In the genomic region with DNA sequence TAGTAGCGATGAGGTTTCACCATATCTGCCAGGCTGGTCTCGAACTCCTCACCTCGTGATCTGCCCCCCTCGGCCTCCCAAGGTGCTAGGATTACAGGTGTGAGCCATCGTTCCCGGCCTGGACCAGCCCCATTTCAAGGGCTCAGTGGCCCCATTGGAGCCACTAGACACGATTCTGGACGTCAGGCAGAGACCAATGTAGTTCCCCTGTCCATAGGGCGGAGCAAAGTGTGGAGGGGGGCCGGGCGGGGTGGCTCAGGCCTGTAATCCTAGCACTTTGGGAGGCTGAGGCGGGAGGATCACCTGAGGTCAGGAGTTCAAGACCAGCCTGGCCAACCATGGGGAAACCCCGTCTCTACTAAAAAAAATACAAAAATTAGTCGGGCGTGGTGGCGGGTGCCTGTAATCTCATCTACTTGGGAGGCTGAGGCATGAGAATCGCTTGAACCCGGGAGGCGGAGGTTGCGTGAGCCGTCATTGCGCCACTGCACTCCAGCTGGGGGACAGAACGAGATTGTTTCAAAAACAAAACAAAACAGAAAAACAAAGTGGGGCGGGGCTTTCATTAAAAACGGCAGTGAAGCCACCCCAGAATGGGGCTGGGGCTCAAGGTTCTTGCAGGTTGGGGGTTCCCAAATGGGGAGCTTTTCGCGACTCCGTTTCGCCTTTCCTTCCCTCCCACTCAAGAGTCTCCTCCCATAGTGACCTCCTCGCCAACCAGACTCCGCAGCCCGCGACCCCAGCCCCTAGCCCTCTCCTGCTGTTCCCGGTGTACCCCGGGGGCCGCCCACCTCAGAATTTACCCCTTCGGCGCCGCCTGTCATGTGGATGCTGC, we compare ENCODE assay signal across 8 cellular contexts. TPM values are rescaled to one million over a fixed set of nuclear protein-coding genes. Genes with fewer than 3 reads are reported as not detected.
DNase-seq lines count a peak whose midpoint lies in the region; ATAC-seq, FAIRE-seq and TF ChIP-seq lines count a peak whose summit lies in the region.

No MANE protein-coding gene starts in this region.

- intact Hi-C loops in breast epithelium (cut with DNase I; ENCODE audit: low total_unique reads) (no loop called here), mucosa of descending colon (cut with DNase I, micrococcal nuclease) (no loop called here)

- H3K4me1 ChIP-seq in A549 = peaks cover 16% of the 10 kb centered on the region
- H3K4me1 ChIP-seq in breast epithelium = peaks cover 0 to 9% of the 10 kb centered on the region in 2 donors
- H3K4me1 ChIP-seq in mucosa of descending colon (ENCODE audit: low read depth) = peaks cover 7% of the 10 kb centered on the region

- DNase-seq in A549 (ENCODE audit: low read depth in 1 of 2, low spot score in 1 of 2) (no peak), breast epithelium (ENCODE audit: low spot score in 2 of 2) (peak in 1 of 2 donors; percentile 34), mucosa of descending colon (peak in 2 of 3 donors; percentile 58 to 68), activated gamma-delta T cell (lab: John Stamatoyannopoulos, UW) (no peak), ecto neural progenitor cell (ENCODE audit: low spot score) (no peak)
- no peak for DNase-seq in Jurkat, Clone E6-1 (ENCODE audit: low read depth, low spot score)
- DNase-seq in stimulated activated CD4-positive, alpha-beta T cell treated with anti-CD3 and anti-CD28 coated beads, Interleukin-4, amount 100 ng/mL, for 4 hours = no peak
- no peak for DNase-seq in activated CD4-positive, alpha-beta T cell treated with anti-CD3 and anti-CD28 coated beads, Interleukin-2, amount 50 U/mL, for 48 hours

- H3K27ac ChIP-seq in A549 (peak overlapping the region; percentile 67 to 85), breast epithelium (peak overlapping the region; percentile 90 to 92)

- TF ChIP-seq RAD21 in A549 (conservative IDR thresholded peaks at IDR 0.05 in 1 of 2, IDR thresholded peaks at IDR 0.05 in 1 of 2) = no peak

- H3K4me3 ChIP-seq in A549 = peak overlapping the region; percentile 59
- peak overlapping the region; percentile 63 for H3K4me3 ChIP-seq in Jurkat, Clone E6-1 (ENCODE audit: low read length)
- H3K4me3 ChIP-seq in breast epithelium = peak overlapping the region; percentile 77 to 90 (median 80)
- peak overlapping the region; percentile 49 for H3K4me3 ChIP-seq in mucosa of descending colon

- 23% methylated on average over 35 of the region's 39 CpGs for WGBS in A549 (ENCODE audit: missing lambda C conversion rate)

- H3K36me3 ChIP-seq in breast epithelium (no peaks in the 10 kb centered on the region), mucosa of descending colon (ENCODE audit: low read depth) (peaks cover 6% of the 10 kb centered on the region)

- TF ChIP-seq POLR2A in A549 (IDR thresholded peaks at IDR 0.05; ENCODE audit: low read length) (no peak), breast epithelium (IDR thresholded peaks at IDR 0.05) (no peak)

- no peak; a peak in 1 of 6 replicates for ATAC-seq in A549
- ATAC-seq in mucosa of descending colon = no peak

- no peaks in the 10 kb centered on the region for H3K27me3 ChIP-seq in breast epithelium

- no peak for TF ChIP-seq EP300 in A549 (IDR thresholded peaks at IDR 0.05)

- no peaks in the 10 kb centered on the region for H3K9me3 ChIP-seq in A549
- H3K9me3 ChIP-seq in breast epithelium = no peaks in the 10 kb centered on the region
- no peaks in the 10 kb centered on the region for H3K9me3 ChIP-seq in mucosa of descending colon

- POLR2A ChIA-PET in A549 (lab: Yijun Ruan, JAX) = interaction anchor here (1.1 kb wide), 1 partner anchor 10 kb away, joined by 4 read pairs; the partner anchor contains the start of gene DNAJB1

- CTCF ChIA-PET in A549 (lab: Yijun Ruan, JAX) = no interaction called here

- no peak for FAIRE-seq in A549 (lab: Jason Lieb, UNC)

- no peak for TF ChIP-seq CTCF in A549 (IDR thresholded peaks at IDR 0.05)
- TF ChIP-seq CTCF in breast epithelium (IDR thresholded peaks at IDR 0.05) = no peak
- TF ChIP-seq CTCF in mucosa of descending colon (IDR thresholded peaks at IDR 0.05) = no peak

- H3K4me2 ChIP-seq in A549 = peak overlapping the region; percentile 84

TF ChIP-seq in A549, 52 proteins besides CTCF, POLR2A, EP300 and RAD21:
- TF ChIP-seq HDAC2 (IDR thresholded peaks at IDR 0.05) = no peak
- TF ChIP-seq NFE2L2 (conservative IDR thresholded peaks at IDR 0.05; ENCODE audit: low read length) = no peak
- TF ChIP-seq HMGXB4 (CRISPR knock-in tag; IDR thresholded peaks at IDR 0.05; ENCODE audit: borderline replicate concordance) = no peak
- peak in 1 of 2 experiments; percentile 32; a peak in 1 of 4 replicates for TF ChIP-seq CEBPB (IDR thresholded peaks at IDR 0.05)

RNA-seq across cellular contexts. Expression of gene TECR, which starts 0.8 kb away (rescaled TPM):
- polyA plus RNA-seq in A549 (2011; rRNA removed) (74.4 and 87.7 TPM in 2 replicates), A549 (2017; fragmentation: RNase III; extraction: RNeasy Plus Mini Kit Qiagen cat#74134 plus additional on column Dnase treatment) (118 to 149 TPM (median 139 TPM) in 3 replicates)
- polyA plus RNA-seq in A549 (2012; cell fraction: cytosol; rRNA removed) = 109 and 151 TPM in 2 replicates
- polyA plus RNA-seq in A549 (2012; cell fraction: nucleus; rRNA removed) = 315 and 372 TPM in 2 replicates
- polyA minus RNA-seq in A549 (2011; rRNA and poly(A)+ RNA removed) = 239 and 266 TPM in 2 replicates
- polyA plus RNA-seq in Jurkat, Clone E6-1 (2012; ENCODE audit: insufficient read depth, insufficient read length) = 211 TPM
- total RNA-seq in breast epithelium (10 to 100 TPM; 36.1 to 66.9 (median 43.4) TPM), mucosa of descending colon (100 to 1,000 TPM in 2 of 3 donors, 10 to 100 TPM in 1; 94.4 to 155 (median 141) TPM)

RNA-seq across cellular contexts. Expression of gene DNAJB1, which starts 10.4 kb away (rescaled TPM):
- polyA plus RNA-seq in A549 (2011; rRNA removed) (124 and 126 TPM in 2 replicates), A549 (2017; fragmentation: RNase III; extraction: RNeasy Plus Mini Kit Qiagen cat#74134 plus additional on column Dnase treatment) (110 to 128 TPM (median 116 TPM) in 3 replicates)
- 119 and 126 TPM in 2 replicates for polyA plus RNA-seq in A549 (2012; cell fraction: cytosol; rRNA removed)
- 90.3 and 104 TPM in 2 replicates for polyA plus RNA-seq in A549 (2012; cell fraction: nucleus; rRNA removed)
- 85.5 and 90.5 TPM in 2 replicates for polyA minus RNA-seq in A549 (2011; rRNA and poly(A)+ RNA removed)
- 80.2 TPM for polyA plus RNA-seq in Jurkat, Clone E6-1 (2012; ENCODE audit: insufficient read depth, insufficient read length)
- total RNA-seq in breast epithelium (100 to 1,000 TPM in 2 of 3 donors, 10 to 100 TPM in 1; 59.0 to 166 (median 102) TPM), mucosa of descending colon (100 to 1,000 TPM; 104 to 110 (median 107) TPM)

RNA-seq across cellular contexts. Expression of gene GIPC1, which starts 32.7 kb away (rescaled TPM):
- polyA plus RNA-seq in A549 (2011; rRNA removed) (41.4 and 52.9 TPM in 2 replicates), A549 (2017; fragmentation: RNase III; extraction: RNeasy Plus Mini Kit Qiagen cat#74134 plus additional on column Dnase treatment) (81.4 to 88.6 TPM (median 86.4 TPM) in 3 replicates)
- 99.5 and 148 TPM in 2 replicates for polyA plus RNA-seq in A549 (2012; cell fraction: cytosol; rRNA removed)
- polyA plus RNA-seq in A549 (2012; cell fraction: nucleus; rRNA removed) = 116 and 149 TPM in 2 replicates
- 27.3 and 33.1 TPM in 2 replicates for polyA minus RNA-seq in A549 (2011; rRNA and poly(A)+ RNA removed)
- 54.9 TPM for polyA plus RNA-seq in Jurkat, Clone E6-1 (2012; ENCODE audit: insufficient read depth, insufficient read length)
- total RNA-seq in breast epithelium (10 to 100 TPM; 48.8 to 79.0 (median 72.0) TPM), mucosa of descending colon (100 to 1,000 TPM; 199 to 374 (median 300) TPM)

RNA-seq across cellular contexts. Expression of gene NDUFB7, which starts 43.2 kb away (rescaled TPM):
- polyA plus RNA-seq in A549 (2011; rRNA removed) (73.7 and 82.3 TPM in 2 replicates), A549 (2017; fragmentation: RNase III; extraction: RNeasy Plus Mini Kit Qiagen cat#74134 plus additional on column Dnase treatment) (158 to 164 TPM (median 161 TPM) in 3 replicates)
- 444 and 555 TPM in 2 replicates for polyA plus RNA-seq in A549 (2012; cell fraction: cytosol; rRNA removed)
- polyA plus RNA-seq in A549 (2012; cell fraction: nucleus; rRNA removed) = 310 and 479 TPM in 2 replicates
- 11.0 and 11.1 TPM in 2 replicates for polyA minus RNA-seq in A549 (2011; rRNA and poly(A)+ RNA removed)
- polyA plus RNA-seq in Jurkat, Clone E6-1 (2012; ENCODE audit: insufficient read depth, insufficient read length) = 215 TPM
- total RNA-seq in breast epithelium (100 to 1,000 TPM; 283 to 388 (median 299) TPM), mucosa of descending colon (100 to 1,000 TPM; 172 to 255 (median 241) TPM)

RNA-seq across cellular contexts. Expression of gene PTGER1, which starts 53.5 kb away (rescaled TPM):
- 0.06 TPM in 1 of 2 replicates, not detected in the other for polyA plus RNA-seq in A549 (2011; rRNA removed)
- 0.12 and 0.27 TPM in 2 replicates for polyA plus RNA-seq in A549 (2012; cell fraction: cytosol; rRNA removed)
- polyA plus RNA-seq in A549 (2012; cell fraction: nucleus; rRNA removed) = 0.21 and 0.70 TPM in 2 replicates
- polyA plus RNA-seq in A549 (2017; fragmentation: RNase III; extraction: RNeasy Plus Mini Kit Qiagen cat#74134 plus additional on column Dnase treatment) = 0.12 to 0.18 TPM (median 0.17 TPM) in 3 replicates
- not detected in 2 replicates for polyA minus RNA-seq in A549 (2011; rRNA and poly(A)+ RNA removed)
- polyA plus RNA-seq in Jurkat, Clone E6-1 (2012; ENCODE audit: insufficient read depth, insufficient read length) = not detected
- 1 to 10 TPM in 1 of 3 donors, under 1 TPM in 1, not detected in 1; 0.48 to 1.3 TPM for total RNA-seq in breast epithelium
- total RNA-seq in mucosa of descending colon = 1 to 10 TPM in 1 of 3 donors, under 1 TPM in 2; 0.41 to 1.2 (median 0.63) TPM

Comparison
In these comparisons a context has a peak if more than half of its experiments do, and no peak if none do; other contexts are left out.
1. DNase-seq: peak in mucosa of descending colon (2 of 3); none in A549 (0 of 2), Jurkat, Clone E6-1 (single experiment), stimulated activated CD4-positive, alpha-beta T cell treated with anti-CD3 and anti-CD28 coated beads, Interleukin-4, amount 100 ng/mL, for 4 hours (0 of 2), activated gamma-delta T cell (single experiment), ecto neural progenitor cell (single experiment) and activated CD4-positive, alpha-beta T cell treated with anti-CD3 and anti-CD28 coated beads, Interleukin-2, amount 50 U/mL, for 48 hours (0 of 2).
2. Peak in every context shown above with its lines, with median percentiles within 50 percentile points of each other: H3K4me3 ChIP-seq.